In genomic region chr2:151973901-151974199, GRCh38 we compare ENCODE assay signal across 8 cellular contexts.
DNase-seq lines count a peak whose midpoint lies in the region; ATAC-seq and TF ChIP-seq lines count a peak whose summit lies in the region.

No MANE protein-coding gene starts in this region.

- ATAC-seq in GM18867 (IDR thresholded peaks at IDR 0.05; ENCODE audit: unreplicated experiment), result no peak
- ATAC-seq in natural killer cell treated with Interleukin-12 subunit alpha and Interleukin-12 subunit beta and Interleukin-15 and Interleukin-18, amount 100 ng/mL, for 72 hours, result no peak

- peaks cover 24% of the 10 kb centered on the region for H3K4me1 Mint-ChIP-seq in glutamatergic neuron (ENCODE audit: low read depth, unreplicated experiment)
- peaks cover 3 to 4% of the 10 kb centered on the region in 2 donors for H3K4me1 Mint-ChIP-seq in natural killer cell treated with Interleukin-12 subunit alpha and Interleukin-12 subunit beta and Interleukin-15 and Interleukin-18, amount 100 ng/mL, for 72 hours (ENCODE audit: low read depth in 2 of 2)

- H3K4me1 ChIP-seq in breast epithelium, result peaks cover 0 to 3% of the 10 kb centered on the region in 2 donors

- no peaks in the 10 kb centered on the region for H3K36me3 Mint-ChIP-seq in glutamatergic neuron (ENCODE audit: unreplicated experiment)
- no peaks in the 10 kb centered on the region for H3K36me3 Mint-ChIP-seq in natural killer cell treated with Interleukin-12 subunit alpha and Interleukin-12 subunit beta and Interleukin-15 and Interleukin-18, amount 100 ng/mL, for 72 hours

- intact Hi-C loops in breast epithelium (cut with DNase I; ENCODE audit: low total_unique reads), result no loop called here

- H3K27me3 Mint-ChIP-seq in glutamatergic neuron (ENCODE audit: unreplicated experiment), result no peaks in the 10 kb centered on the region
- peaks cover 0 to 3% of the 10 kb centered on the region in 2 donors for H3K27me3 Mint-ChIP-seq in natural killer cell treated with Interleukin-12 subunit alpha and Interleukin-12 subunit beta and Interleukin-15 and Interleukin-18, amount 100 ng/mL, for 72 hours

- H3K36me3 ChIP-seq in breast epithelium, result no peaks in the 10 kb centered on the region

- no peak for TF ChIP-seq POLR2A in breast epithelium (IDR thresholded peaks at IDR 0.05)

- H3K9me3 Mint-ChIP-seq in glutamatergic neuron (ENCODE audit: unreplicated experiment), result no peaks in the 10 kb centered on the region
- H3K9me3 Mint-ChIP-seq in natural killer cell treated with Interleukin-12 subunit alpha and Interleukin-12 subunit beta and Interleukin-15 and Interleukin-18, amount 100 ng/mL, for 72 hours, result no peaks in the 10 kb centered on the region

- TF ChIP-seq CTCF in glutamatergic neuron (IDR thresholded peaks at IDR 0.05; ENCODE audit: partially characterized antibody, unreplicated experiment) (no peak), breast epithelium (IDR thresholded peaks at IDR 0.05) (no peak)

- H3K4me3 Mint-ChIP-seq in glutamatergic neuron (ENCODE audit: unreplicated experiment), result peak overlapping the region; percentile 54
- no peak overlapping the region for H3K4me3 Mint-ChIP-seq in natural killer cell treated with Interleukin-12 subunit alpha and Interleukin-12 subunit beta and Interleukin-15 and Interleukin-18, amount 100 ng/mL, for 72 hours

- H3K9me3 ChIP-seq in breast epithelium, result no peaks in the 10 kb centered on the region

- no peak overlapping the region for H3K27ac ChIP-seq in substantia nigra (ENCODE audit: low read depth, low read length, poor library complexity, severe bottlenecking)
- no peak overlapping the region for H3K27ac ChIP-seq in breast epithelium

- DNase-seq in NCI-H2081 (lab: John Stamatoyannopoulos, UW) (peak; percentile 63 to 75), NCI-H2081 treated with DMSO at 0.1 percent for 48 hours (lab: John Stamatoyannopoulos, UW) (no peak), SK-MEL-5 (ENCODE audit: low read depth, low spot score) (peak; percentile 15), glutamatergic neuron (peak; percentile 65), substantia nigra (lab: John Stamatoyannopoulos, UW) (peak in 40 of 49 donors; percentile 6 to 80 (median 48)), breast epithelium (ENCODE audit: low spot score in 2 of 2) (no peak)
- no peak for DNase-seq in natural killer cell treated with Interleukin-12 subunit alpha and Interleukin-12 subunit beta and Interleukin-15 and Interleukin-18, amount 100 ng/mL, for 72 hours (ENCODE audit: low spot score)

- H3K27me3 ChIP-seq in breast epithelium, result no peaks in the 10 kb centered on the region

- peak overlapping the region in 1 of 3 donors; percentile 25 for H3K4me3 ChIP-seq in breast epithelium

- in situ Hi-C loops in SK-MEL-5 (cut with HindIII; ENCODE audit: low pct_unique_long_range_greater_than_20kb, low sequenced_read_pairs), result no loop called here

- H3K27ac Mint-ChIP-seq in glutamatergic neuron (ENCODE audit: unreplicated experiment), result no peak overlapping the region
- no peak overlapping the region for H3K27ac Mint-ChIP-seq in natural killer cell treated with Interleukin-12 subunit alpha and Interleukin-12 subunit beta and Interleukin-15 and Interleukin-18, amount 100 ng/mL, for 72 hours

Comparison
In these comparisons a context has a peak if more than half of its experiments do, and no peak if none do; other contexts are left out.
1. DNase-seq: peak in NCI-H2081 (2 of 2), SK-MEL-5 (single experiment), glutamatergic neuron (single experiment) and substantia nigra (40 of 49); none in NCI-H2081 treated with DMSO at 0.1 percent for 48 hours (single experiment), natural killer cell treated with Interleukin-12 subunit alpha and Interleukin-12 subunit beta and Interleukin-15 and Interleukin-18, amount 100 ng/mL, for 72 hours (single experiment) and breast epithelium (0 of 2).